ENCODE assay signal across 19 cellular contexts in the genomic region with DNA sequence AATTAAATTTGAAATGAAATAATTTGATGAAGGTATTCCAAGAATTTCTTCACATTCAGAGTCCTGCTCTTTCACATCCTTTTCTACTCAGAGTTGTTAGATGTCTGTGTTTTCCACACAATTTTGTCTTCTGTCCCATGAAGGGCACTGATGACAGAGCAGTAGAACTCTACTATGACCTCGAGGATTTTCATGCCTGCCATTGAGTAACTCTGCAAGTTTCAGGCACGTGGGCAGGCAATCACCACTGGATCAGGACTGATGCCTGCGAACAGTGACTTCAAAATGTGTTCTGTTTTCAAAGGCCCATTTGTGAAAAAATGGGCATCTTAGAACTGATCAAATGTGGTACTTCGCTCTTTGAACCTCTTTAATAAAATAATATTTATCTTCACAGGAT.
A peak's percentile ranks its signal among the peaks of the same experiment; 100 is the strongest.
DNase-seq lines count a peak whose midpoint lies in the region; TF ChIP-seq lines count a peak whose summit lies in the region.
"Had no signal": no experiment of that assay in that cellular context is flagged by ENCODE, and none has a peak within 500 bp of the region (broad histone marks: within the 10 kb centered on the region; RNA-seq: fewer than 3 reads in every experiment).

No MANE protein-coding gene starts in this region.

- H3K27ac Mint-ChIP-seq in activated T-helper 2 cell treated with anti-CD3 and anti-CD28 coated beads, Interferon-gamma antibody, Interleukin-2, Interleukin-4, amounts not matched to agents 10 μg/mL and 5 μg/mL and 100 μg/mL, durations not matched to agents 14 hours and 24 hours and 36 hours, result peak overlapping the region; percentile 15
- no peak overlapping the region for H3K27ac Mint-ChIP-seq in activated naive CD4-positive, alpha-beta T cell treated with anti-CD3 and anti-CD28 coated beads, Interleukin-2, amount 10 ng/mL, durations not matched to agents 7 days and 5 days
- H3K27ac Mint-ChIP-seq: B cell; CD4-positive, CD25-positive, alpha-beta regulatory T cell; CD8-positive, alpha-beta T cell; GM23338; H9 had no signal

- no peaks in the 10 kb centered on the region for H3K27me3 ChIP-seq in mammary epithelial cell (ENCODE audit: insufficient read depth, low read length)
- H3K27me3 ChIP-seq in breast epithelium, result no peaks in the 10 kb centered on the region
- H3K27me3 ChIP-seq: BLaER1 had no signal

- WGBS in mammary epithelial cell (ENCODE audit: low coverage, missing lambda C conversion rate), result 100% methylated on average over 4 of the region's 4 CpGs

- H3K27ac ChIP-seq in mammary epithelial cell (ENCODE audit: insufficient read depth, low read depth, low read length) (peak overlapping the region; percentile 39), breast epithelium (no peak overlapping the region), KOPT-K1 (ENCODE audit: low read depth, low read length, poor library complexity, severe bottlenecking) (peak overlapping the region; percentile 96)
- H3K27ac ChIP-seq: 22Rv1, BLaER1, C4-2B had no signal

- peaks cover 52% of the 10 kb centered on the region for H3K4me1 Mint-ChIP-seq in activated T-helper 2 cell treated with anti-CD3 and anti-CD28 coated beads, Interferon-gamma antibody, Interleukin-2, Interleukin-4, amounts not matched to agents 10 μg/mL and 5 μg/mL and 100 μg/mL, durations not matched to agents 14 hours and 24 hours and 36 hours (ENCODE audit: low read depth)
- H3K4me1 Mint-ChIP-seq in activated naive CD4-positive, alpha-beta T cell treated with anti-CD3 and anti-CD28 coated beads, Interleukin-2, amount 10 ng/mL, durations not matched to agents 7 days and 5 days, result peaks cover 36% of the 10 kb centered on the region

- peaks cover 16% of the 10 kb centered on the region for H3K9me3 Mint-ChIP-seq in activated T-helper 2 cell treated with anti-CD3 and anti-CD28 coated beads, Interferon-gamma antibody, Interleukin-2, Interleukin-4, amounts not matched to agents 10 μg/mL and 5 μg/mL and 100 μg/mL, durations not matched to agents 14 hours and 24 hours and 36 hours
- H3K9me3 Mint-ChIP-seq in activated naive CD4-positive, alpha-beta T cell treated with anti-CD3 and anti-CD28 coated beads, Interleukin-2, amount 10 ng/mL, durations not matched to agents 7 days and 5 days, result no peaks in the 10 kb centered on the region
- H3K9me3 Mint-ChIP-seq: CD4-positive, CD25-positive, alpha-beta regulatory T cell; CD8-positive, alpha-beta T cell; GM23338; H9 had no signal

- TF ChIP-seq CTCF in mammary epithelial cell (conservative IDR thresholded peaks at IDR 0.05 in 1 of 2, IDR thresholded peaks at IDR 0.05 in 1 of 2; ENCODE audit: extremely low read depth in 1 of 2, insufficient read depth in 1 of 2, low read depth in 1 of 2, low read length in 2 of 2), result no peak
- no peak for TF ChIP-seq CTCF in breast epithelium (IDR thresholded peaks at IDR 0.05)

- H3K4me2 ChIP-seq in mammary epithelial cell (ENCODE audit: insufficient read depth, low read depth, low read length), result no peak overlapping the region
- H3K4me2 ChIP-seq: BLaER1, GM23338 had no signal

- peaks cover 69% of the 10 kb centered on the region for H3K36me3 Mint-ChIP-seq in activated T-helper 2 cell treated with anti-CD3 and anti-CD28 coated beads, Interferon-gamma antibody, Interleukin-2, Interleukin-4, amounts not matched to agents 10 μg/mL and 5 μg/mL and 100 μg/mL, durations not matched to agents 14 hours and 24 hours and 36 hours (ENCODE audit: low read depth)
- peaks cover 41% of the 10 kb centered on the region for H3K36me3 Mint-ChIP-seq in activated naive CD4-positive, alpha-beta T cell treated with anti-CD3 and anti-CD28 coated beads, Interleukin-2, amount 10 ng/mL, durations not matched to agents 7 days and 5 days

- BruUV-seq in mammary epithelial cell (replicated peaks; lab: Mats Ljungman, UMichigan), result no TSS peak

- H3K4me1 ChIP-seq in mammary epithelial cell (ENCODE audit: insufficient read depth, low read length) (peaks cover 65% of the 10 kb centered on the region), breast epithelium (no peaks in the 10 kb centered on the region)
- H3K4me1 ChIP-seq: BLaER1 had no signal

- intact Hi-C loops in mammary epithelial cell (cut with micrococcal nuclease), result no loop called here
- intact Hi-C loops in breast epithelium (cut with DNase I; ENCODE audit: low total_unique reads), result no loop called here
- intact Hi-C loops in activated T-helper 2 cell treated with anti-CD3 and anti-CD28 coated beads, Interferon-gamma antibody, Interleukin-2, Interleukin-4, amounts not matched to agents 10 μg/mL and 5 μg/mL and 100 μg/mL, durations not matched to agents 14 hours and 24 hours and 36 hours (cut with micrococcal nuclease), result no loop called here

- no peaks in the 10 kb centered on the region for H3K27me3 Mint-ChIP-seq in activated T-helper 2 cell treated with anti-CD3 and anti-CD28 coated beads, Interferon-gamma antibody, Interleukin-2, Interleukin-4, amounts not matched to agents 10 μg/mL and 5 μg/mL and 100 μg/mL, durations not matched to agents 14 hours and 24 hours and 36 hours (ENCODE audit: low read depth)
- no peaks in the 10 kb centered on the region for H3K27me3 Mint-ChIP-seq in activated naive CD4-positive, alpha-beta T cell treated with anti-CD3 and anti-CD28 coated beads, Interleukin-2, amount 10 ng/mL, durations not matched to agents 7 days and 5 days
- H3K27me3 Mint-ChIP-seq: B cell; CD4-positive, CD25-positive, alpha-beta regulatory T cell had no signal

- H3K36me3 ChIP-seq in mammary epithelial cell (ENCODE audit: insufficient read depth, low read length), result peaks cover 6% of the 10 kb centered on the region
- no peaks in the 10 kb centered on the region for H3K36me3 ChIP-seq in breast epithelium
- peaks cover 92% of the 10 kb centered on the region for H3K36me3 ChIP-seq in KOPT-K1 (ENCODE audit: insufficient read depth, low read length)

- no peak overlapping the region for H3K4me3 Mint-ChIP-seq in activated T-helper 2 cell treated with anti-CD3 and anti-CD28 coated beads, Interferon-gamma antibody, Interleukin-2, Interleukin-4, amounts not matched to agents 10 μg/mL and 5 μg/mL and 100 μg/mL, durations not matched to agents 14 hours and 24 hours and 36 hours (ENCODE audit: low read depth)
- no peak overlapping the region for H3K4me3 Mint-ChIP-seq in activated naive CD4-positive, alpha-beta T cell treated with anti-CD3 and anti-CD28 coated beads, Interleukin-2, amount 10 ng/mL, durations not matched to agents 7 days and 5 days
- H3K4me3 Mint-ChIP-seq: B cell; CD4-positive, CD25-positive, alpha-beta regulatory T cell; CD8-positive, alpha-beta T cell; GM23338; H9 had no signal

- DNase-seq in mammary epithelial cell (no peak), breast epithelium (ENCODE audit: low spot score in 2 of 2) (no peak), NCI-H1436 (lab: John Stamatoyannopoulos, UW) (no peak)
- no peak for DNase-seq in activated T-helper 2 cell treated with anti-CD3 and anti-CD28 coated beads, Interferon-gamma antibody, Interleukin-2, Interleukin-4, amounts not matched to agents 10 μg/mL and 5 μg/mL and 100 μg/mL, durations not matched to agents 14 hours and 24 hours and 36 hours (ENCODE audit: low spot score)
- no peak for DNase-seq in activated naive CD4-positive, alpha-beta T cell treated with anti-CD3 and anti-CD28 coated beads, Interleukin-2, amount 10 ng/mL, durations not matched to agents 7 days and 5 days
- DNase-seq: Caco-2; CD4-positive, CD25-positive, alpha-beta regulatory T cell; CD8-positive, alpha-beta T cell; DMS153; EL; GDM1; H9 had no signal

- H3K79me2 ChIP-seq in mammary epithelial cell (ENCODE audit: insufficient read depth, low read length), result peaks cover 87% of the 10 kb centered on the region

- H3K9me3 ChIP-seq in mammary epithelial cell (replicated peaks; ENCODE audit: insufficient read depth, low read length) (no peaks in the 10 kb centered on the region), breast epithelium (no peaks in the 10 kb centered on the region), KOPT-K1 (ENCODE audit: insufficient read depth, low read length, poor library complexity, severe bottlenecking) (peaks cover 8% of the 10 kb centered on the region)
- H3K9me3 ChIP-seq: Caco-2 had no signal

- CTCF ChIA-PET in mammary epithelial cell (lab: Charles Lee; ENCODE audit: low non-redundant PET), result no interaction called here
- CTCF ChIA-PET in activated naive CD4-positive, alpha-beta T cell treated with anti-CD3 and anti-CD28 coated beads, Interleukin-2, amount 10 ng/mL, durations not matched to agents 7 days and 5 days (lab: Charles Lee), result no interaction called here

- in situ Hi-C loops in mammary epithelial cell (cut with MboI; ENCODE audit: low sequenced_read_pairs in 2 of 2), result no loop called here

- H3K4me3 ChIP-seq in mammary epithelial cell (replicated peaks in 1 of 3; ENCODE audit: insufficient read depth in 1 of 3, low read depth in 2 of 3, low read length in 3 of 3), result no peak overlapping the region
- H3K4me3 ChIP-seq in breast epithelium, result no peak overlapping the region
- H3K4me3 ChIP-seq: BLaER1, GM12878, GM23338 had no signal

- dilution Hi-C loops in mammary epithelial cell (cut with HindIII; ENCODE audit: low sequenced_read_pairs), result no loop called here

- H4K20me1 ChIP-seq in mammary epithelial cell (ENCODE audit: insufficient read depth, low read length), result no peaks in the 10 kb centered on the region
- H4K20me1 ChIP-seq: BLaER1 had no signal

- no peak overlapping the region for H3K9ac ChIP-seq in mammary epithelial cell (ENCODE audit: insufficient read depth, low read length)
- H3K9ac ChIP-seq: BLaER1 had no signal

- H2AFZ ChIP-seq in mammary epithelial cell (ENCODE audit: low read depth, low read length), result no peak overlapping the region
- H2AFZ ChIP-seq: GM23338 had no signal

- TF ChIP-seq POLR2A in breast epithelium (IDR thresholded peaks at IDR 0.05), result no peak

Comparison
In these comparisons a context has a peak if more than half of its experiments do, and no peak if none do; other contexts are left out.
1. H3K27ac ChIP-seq: peak in mammary epithelial cell (single experiment) and KOPT-K1 (single experiment); none in breast epithelium (0 of 2).